1 cellular context compared by ENCODE assay signal in the genomic region with DNA sequence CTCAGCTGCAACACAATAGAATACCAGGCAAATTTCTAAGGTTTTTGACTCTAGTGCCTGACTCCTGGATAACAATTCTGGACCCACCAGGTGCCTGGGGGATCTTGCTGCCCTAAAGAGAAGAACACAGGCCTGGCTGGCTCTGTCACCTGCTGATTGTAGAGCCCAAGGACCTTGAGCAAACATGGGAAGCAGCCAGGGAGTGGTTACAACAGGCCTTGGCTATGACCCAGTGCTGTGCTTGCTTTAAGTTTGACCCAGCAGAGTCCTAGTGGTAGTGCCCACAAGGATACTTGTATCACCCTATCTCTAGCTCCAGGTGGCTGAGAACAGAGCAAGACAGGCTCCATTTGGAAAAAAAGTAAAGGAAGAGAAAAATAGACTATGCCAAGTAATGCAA.
TF ChIP-seq lines count a peak whose summit lies in the region.

No MANE protein-coding gene starts in this region.

TF ChIP-seq in HepG2, 621 proteins besides CTCF, POLR2A, EP300 and RAD21 (continued from another document):
- no peak for TF ChIP-seq PBX2 (CRISPR knock-in tag; IDR thresholded peaks at IDR 0.05)
- no peak for TF ChIP-seq RERE (CRISPR knock-in tag; IDR thresholded peaks at IDR 0.05; ENCODE audit: low read depth)
- no peak for TF ChIP-seq HMG20A (CRISPR knock-in tag; IDR thresholded peaks at IDR 0.05; ENCODE audit: borderline replicate concordance)
- TF ChIP-seq, protein P1, sequence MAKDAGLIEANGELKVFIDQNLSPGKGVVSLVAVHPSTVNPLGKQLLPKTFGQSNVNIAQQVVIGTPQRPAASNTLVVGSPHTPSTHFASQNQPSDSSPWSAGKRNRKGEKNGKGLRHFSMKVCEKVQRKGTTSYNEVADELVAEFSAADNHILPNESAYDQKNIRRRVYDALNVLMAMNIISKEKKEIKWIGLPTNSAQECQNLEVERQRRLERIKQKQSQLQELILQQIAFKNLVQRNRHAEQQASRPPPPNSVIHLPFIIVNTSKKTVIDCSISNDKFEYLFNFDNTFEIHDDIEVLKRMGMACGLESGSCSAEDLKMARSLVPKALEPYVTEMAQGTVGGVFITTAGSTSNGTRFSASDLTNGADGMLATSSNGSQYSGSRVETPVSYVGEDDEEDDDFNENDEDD (CRISPR knock-in tag; IDR thresholded peaks at IDR 0.05; ENCODE audit: borderline replicate concordance) = no peak
- no peak for TF ChIP-seq ZNF510 (CRISPR knock-in tag; IDR thresholded peaks at IDR 0.05; ENCODE audit: low read depth)
- no peak for TF ChIP-seq NRL (CRISPR knock-in tag; IDR thresholded peaks at IDR 0.05; ENCODE audit: borderline replicate concordance)
- TF ChIP-seq ERF (CRISPR knock-in tag; IDR thresholded peaks at IDR 0.05) = no peak
- no peak for TF ChIP-seq ZNF281 (CRISPR knock-in tag; IDR thresholded peaks at IDR 0.05; ENCODE audit: borderline replicate concordance)
- no peak for TF ChIP-seq ZBTB20 (CRISPR knock-in tag; IDR thresholded peaks at IDR 0.05; ENCODE audit: borderline replicate concordance, low read depth)
- TF ChIP-seq SMC3 (IDR thresholded peaks at IDR 0.05; ENCODE audit: low read length) = no peak
